ENCODE assay signal across 20 cellular contexts in the genomic region with DNA sequence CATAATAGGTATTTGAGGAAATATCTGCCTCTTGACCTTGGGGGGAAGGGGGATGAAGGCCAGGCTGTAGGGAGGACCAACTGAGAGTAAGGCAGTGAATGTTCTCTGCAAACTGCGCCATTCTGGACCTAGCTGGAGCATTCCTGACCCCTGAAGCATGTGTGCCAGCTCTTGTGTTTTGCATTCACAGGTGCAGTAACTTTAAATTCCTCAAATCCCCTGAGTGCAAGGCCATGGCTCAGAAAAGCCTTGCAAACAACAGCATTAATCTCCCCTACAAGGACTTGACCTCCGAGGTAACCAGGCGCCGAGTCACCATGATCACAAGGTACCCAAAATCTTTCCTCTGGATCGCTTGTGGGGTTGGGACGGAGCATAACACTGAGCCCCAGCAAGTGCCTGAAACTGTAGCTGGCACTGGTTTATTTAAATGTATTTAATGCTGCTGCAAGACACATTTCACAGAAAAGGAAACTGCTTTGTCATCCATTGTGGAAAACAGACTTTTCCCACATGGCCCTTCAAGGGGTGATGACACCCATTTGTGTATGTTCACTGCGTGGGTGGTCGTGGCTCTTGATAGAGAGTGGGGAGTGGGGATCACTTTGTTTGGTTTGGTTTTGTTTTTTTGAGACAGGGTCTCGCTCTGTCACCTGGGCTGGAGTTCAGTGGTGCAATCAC. TPM values are rescaled to one million over a fixed set of nuclear protein-coding genes. Genes with fewer than 3 reads are reported as not detected.
DNase-seq lines count a peak whose midpoint lies in the region; ATAC-seq, FAIRE-seq and TF ChIP-seq lines count a peak whose summit lies in the region.
"Had no signal": no experiment of that assay in that cellular context is flagged by ENCODE, and none has a peak within 500 bp of the region (broad histone marks: within the 10 kb centered on the region; RNA-seq: fewer than 3 reads in every experiment).

No MANE protein-coding gene starts in this region.

- no peaks in the 10 kb centered on the region for H3K9me2 ChIP-seq in Karpas-422 (replicated peaks; ENCODE audit: insufficient read depth, low read length)

- H3K27ac Mint-ChIP-seq in endodermal cell, result peak overlapping the region; percentile 40
- H3K27ac Mint-ChIP-seq in activated CD4-positive, alpha-beta T cell treated with anti-CD3 and anti-CD28 coated beads for 36 hours, result no peak overlapping the region
- H3K27ac Mint-ChIP-seq: CD4-positive, CD25-positive, alpha-beta regulatory T cell; CD8-positive, alpha-beta memory T cell had no signal

- H3K27me3 ChIP-seq in Karpas-422 (ENCODE audit: low read length) (no peaks in the 10 kb centered on the region), OCI-LY3 (ENCODE audit: low read depth, low read length) (no peaks in the 10 kb centered on the region), endodermal cell (ENCODE audit: control insufficient read depth, insufficient read depth, low read length, poor library complexity, severe bottlenecking) (no peaks in the 10 kb centered on the region)

- no peaks in the 10 kb centered on the region for H3K9me3 ChIP-seq in Karpas-422 (ENCODE audit: low read length)
- no peaks in the 10 kb centered on the region for H3K9me3 ChIP-seq in OCI-LY3 (ENCODE audit: insufficient read depth, low read length)
- no peaks in the 10 kb centered on the region for H3K9me3 ChIP-seq in endodermal cell (ENCODE audit: control insufficient read depth, low read length)
- H3K9me3 ChIP-seq: BE2C had no signal

- TF ChIP-seq POLR2A in GM12892 (IDR thresholded peaks at IDR 0.05; ENCODE audit: low read depth, low read length), result no peak

- no peak overlapping the region for H3K4me3 Mint-ChIP-seq in endodermal cell
- no peak overlapping the region for H3K4me3 Mint-ChIP-seq in activated CD4-positive, alpha-beta T cell treated with anti-CD3 and anti-CD28 coated beads for 36 hours
- H3K4me3 Mint-ChIP-seq: CD4-positive, CD25-positive, alpha-beta regulatory T cell; CD8-positive, alpha-beta memory T cell had no signal

- 93 to 94% methylated on average over 7 to 9 of the region's 9 CpGs for WGBS in endodermal cell (ENCODE audit: insufficient coverage in 1 of 2, insufficient read length in 1 of 2), 2 experiments

- H3K4me2 ChIP-seq in Karpas-422 (ENCODE audit: low read depth, low read length, poor library complexity, severe bottlenecking) (peak overlapping the region; percentile 65), OCI-LY3 (ENCODE audit: low read length) (peak overlapping the region; percentile 6; the same call in 1 of the 2 replicates)

- H3K4me1 ChIP-seq in Karpas-422 (ENCODE audit: low read length), result peaks cover 44% of the 10 kb centered on the region
- H3K4me1 ChIP-seq in OCI-LY3 (ENCODE audit: low read length), result peaks cover 42% of the 10 kb centered on the region
- no peaks in the 10 kb centered on the region for H3K4me1 ChIP-seq in endodermal cell (ENCODE audit: control insufficient read depth, insufficient read depth, low read length)
- H3K4me1 ChIP-seq: BE2C had no signal

- H3K36me3 ChIP-seq in Karpas-422 (ENCODE audit: insufficient read depth, low read length) (no peaks in the 10 kb centered on the region), OCI-LY3 (replicated peaks; ENCODE audit: low read depth, low read length) (no peaks in the 10 kb centered on the region), endodermal cell (ENCODE audit: control insufficient read depth, insufficient read depth, low read length) (no peaks in the 10 kb centered on the region)
- H3K36me3 ChIP-seq: BE2C had no signal

- H3K9ac ChIP-seq in Karpas-422 (ENCODE audit: low read length), result peak overlapping the region; percentile 25
- no peak overlapping the region for H3K9ac ChIP-seq in OCI-LY3 (ENCODE audit: low read length)
- no peak overlapping the region for H3K9ac ChIP-seq in endodermal cell (ENCODE audit: extremely low read depth, low read length, poor library complexity, severe bottlenecking)

- peak overlapping the region; percentile 42; the same call in 1 of the 2 replicates for H3K4me3 ChIP-seq in Karpas-422 (ENCODE audit: low read length)
- H3K4me3 ChIP-seq in OCI-LY3 (ENCODE audit: low read length), result no peak overlapping the region
- no peak overlapping the region for H3K4me3 ChIP-seq in endodermal cell (ENCODE audit: low read length)

- TF ChIP-seq CTCF in OCI-LY3 (IDR thresholded peaks at IDR 0.05; ENCODE audit: low read depth, low read length), result no peak
- TF ChIP-seq CTCF in endodermal cell (conservative IDR thresholded peaks at IDR 0.05), result no peak
- no peak for TF ChIP-seq CTCF in RWPE1 (conservative IDR thresholded peaks at IDR 0.05; ENCODE audit: low read depth)

- CTCF ChIA-PET in RWPE1 (lab: Yijun Ruan, JAX), result no interaction called here
- CTCF ChIA-PET in activated CD4-positive, alpha-beta T cell treated with anti-CD3 and anti-CD28 coated beads for 36 hours (lab: Charles Lee), result interaction anchor here (0.5 to 2.2 kb wide), 3 partner anchors 21 to 138 kb away, joined by 3 to 9 read pairs (median 8); no protein-coding TSS in a partner anchor

- H3K79me2 ChIP-seq in Karpas-422 (ENCODE audit: low read length) (no peaks in the 10 kb centered on the region), OCI-LY3 (ENCODE audit: low read length) (no peaks in the 10 kb centered on the region)

- H3K9me3 Mint-ChIP-seq in endodermal cell, result no peaks in the 10 kb centered on the region
- no peaks in the 10 kb centered on the region for H3K9me3 Mint-ChIP-seq in activated CD4-positive, alpha-beta T cell treated with anti-CD3 and anti-CD28 coated beads for 36 hours (ENCODE audit: low read depth)
- H3K9me3 Mint-ChIP-seq: CD8-positive, alpha-beta memory T cell had no signal

- no peaks in the 10 kb centered on the region for H3K36me3 Mint-ChIP-seq in endodermal cell (ENCODE audit: low read depth)
- H3K36me3 Mint-ChIP-seq in activated CD4-positive, alpha-beta T cell treated with anti-CD3 and anti-CD28 coated beads for 36 hours (ENCODE audit: low read depth), result no peaks in the 10 kb centered on the region
- H3K36me3 Mint-ChIP-seq: CD4-positive, CD25-positive, alpha-beta regulatory T cell; CD8-positive, alpha-beta memory T cell had no signal

- POLR2A ChIA-PET in RWPE1 (lab: Yijun Ruan, JAX; ENCODE audit: low non-redundant PET), result no interaction called here
- POLR2A ChIA-PET in activated CD4-positive, alpha-beta T cell treated with anti-CD3 and anti-CD28 coated beads for 36 hours (lab: Charles Lee), result no interaction called here

- FAIRE-seq in GM12892 (lab: Jason Lieb, UNC), result no peak
- FAIRE-seq: A204.1 had no signal

- no peaks in the 10 kb centered on the region for H3K4me1 Mint-ChIP-seq in endodermal cell
- no peaks in the 10 kb centered on the region for H3K4me1 Mint-ChIP-seq in activated CD4-positive, alpha-beta T cell treated with anti-CD3 and anti-CD28 coated beads for 36 hours
- H3K4me1 Mint-ChIP-seq: CD4-positive, CD25-positive, alpha-beta regulatory T cell; CD8-positive, alpha-beta memory T cell had no signal

- DNase-seq in Karpas-422 (peak; percentile 72), endodermal cell (no peak), RWPE1 (ENCODE audit: low spot score) (no peak), GM12892 (ENCODE audit: insufficient read length) (no peak)
- DNase-seq in activated CD4-positive, alpha-beta T cell treated with anti-CD3 and anti-CD28 coated beads for 36 hours, result no peak
- DNase-seq: ACHN; BE2C; C1 segment of cervical spinal cord; CD4-positive, CD25-positive, alpha-beta regulatory T cell; CD8-positive, alpha-beta memory T cell; COR-L47; DMS 273 treated with DMSO at 0.1 percent for 48 hours; DMS53; GDM1; HCEC 1CT had no signal

- H3K27ac ChIP-seq in Karpas-422 (ENCODE audit: low read length) (peak overlapping the region; percentile 40; the same call in 1 of the 2 replicates), OCI-LY3 (ENCODE audit: low read length) (no peak overlapping the region), endodermal cell (ENCODE audit: low read depth, low read length) (no peak overlapping the region), RWPE1 (no peak overlapping the region)

- H3K27me3 Mint-ChIP-seq in endodermal cell (ENCODE audit: insufficient read depth), result no peaks in the 10 kb centered on the region
- peaks cover 3% of the 10 kb centered on the region for H3K27me3 Mint-ChIP-seq in activated CD4-positive, alpha-beta T cell treated with anti-CD3 and anti-CD28 coated beads for 36 hours

- ATAC-seq in GM18867 (IDR thresholded peaks at IDR 0.05; ENCODE audit: unreplicated experiment), result no peak
- ATAC-seq in activated CD4-positive, alpha-beta T cell treated with anti-CD3 and anti-CD28 coated beads for 36 hours, result no peak

- no peaks in the 10 kb centered on the region for H4K20me1 ChIP-seq in Karpas-422 (ENCODE audit: insufficient read depth, low read depth, low read length)
- H4K20me1 ChIP-seq in OCI-LY3 (ENCODE audit: insufficient read depth, low read length), result no peaks in the 10 kb centered on the region

- H2AFZ ChIP-seq in Karpas-422 (ENCODE audit: low read length) (peak overlapping the region; percentile 33; the same call in 1 of the 2 replicates), OCI-LY3 (ENCODE audit: low read depth, low read length) (peak overlapping the region; percentile 47; the same call in 1 of the 2 replicates)

- intact Hi-C loops in activated CD4-positive, alpha-beta T cell treated with anti-CD3 and anti-CD28 coated beads for 36 hours (cut with DNase I, micrococcal nuclease), result no loop called here

RNA-seq across cellular contexts. Expression of a gene that starts 1.7 kb away (rescaled TPM):
- not detected in 2 replicates for total RNA-seq in Karpas-422 (2014; rRNA removed; shearing (Covaris generic); ENCODE audit: low replicate concordance)
- total RNA-seq in endodermal cell, result not detected
- polyA plus RNA-seq in endodermal cell (2013, experiment 1 of 2), result not detected
- not detected for polyA plus RNA-seq in endodermal cell (2013, experiment 2 of 2)
- polyA plus RNA-seq in GM12892 (2012; ENCODE audit: missing spikeins), result not detected
- total RNA-seq in activated CD4-positive, alpha-beta T cell treated with anti-CD3 and anti-CD28 coated beads for 36 hours, result not detected
- total RNA-seq: CD4-positive, CD25-positive, alpha-beta regulatory T cell; CD8-positive, alpha-beta memory T cell; H4; HT-29 had no signal
- polyA plus RNA-seq: CD4-positive, CD25-positive, alpha-beta regulatory T cell; CD8-positive, alpha-beta memory T cell had no signal

RNA-seq across cellular contexts. Expression of a gene that starts 28.7 kb away (rescaled TPM):
- total RNA-seq in Karpas-422 (2014; rRNA removed; shearing (Covaris generic); ENCODE audit: low replicate concordance), result not detected in 2 replicates
- not detected for total RNA-seq in endodermal cell
- polyA plus RNA-seq in endodermal cell (2013, experiment 1 of 2), result not detected
- polyA plus RNA-seq in endodermal cell (2013, experiment 2 of 2), result not detected
- polyA plus RNA-seq in GM12892 (2012; ENCODE audit: missing spikeins), result not detected
- not detected for total RNA-seq in activated CD4-positive, alpha-beta T cell treated with anti-CD3 and anti-CD28 coated beads for 36 hours
- total RNA-seq: CD4-positive, CD25-positive, alpha-beta regulatory T cell; CD8-positive, alpha-beta memory T cell; H4; HT-29 had no signal
- polyA plus RNA-seq: CD4-positive, CD25-positive, alpha-beta regulatory T cell; CD8-positive, alpha-beta memory T cell had no signal
